Comparison of ENCODE assay signal across 28 cellular contexts in the genomic region with DNA sequence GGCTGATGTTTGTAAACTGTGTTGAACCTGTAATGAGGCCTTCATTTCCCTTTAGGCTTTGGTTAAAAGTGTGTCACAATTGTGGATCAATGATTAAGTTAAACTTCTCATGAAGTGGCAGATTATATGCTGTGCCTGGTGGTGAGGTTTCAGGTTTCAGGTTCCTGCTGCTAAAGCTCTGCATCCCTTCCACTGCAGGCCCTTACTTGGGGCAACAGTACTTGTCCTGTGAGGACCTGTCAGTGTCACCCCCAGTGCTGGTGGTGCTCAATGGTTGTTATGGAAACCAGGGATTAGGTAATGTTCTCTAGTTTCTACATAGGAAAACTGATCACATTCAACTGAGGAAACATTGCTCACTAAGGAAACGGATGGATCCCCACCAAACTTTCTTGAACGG.
"Had no signal": no experiment of that assay in that cellular context is flagged by ENCODE, and none has a peak within 500 bp of the region (broad histone marks: within the 10 kb centered on the region; RNA-seq: fewer than 3 reads in every experiment).

No MANE protein-coding gene starts in this region.

- DNase-seq: cortex of kidney; effector memory CD8-positive, alpha-beta T cell; erythroblast; foreskin fibroblast; gastrocnemius medialis; head of caudate nucleus; left cardiac atrium; left lung; mesenchymal stem cell; midbrain; naive thymus-derived CD4-positive, alpha-beta T cell; nucleus accumbens; posterior cingulate gyrus; psoas muscle; right cardiac atrium; sigmoid colon; stimulated activated CD4-positive, alpha-beta T cell treated with anti-CD3 and anti-CD28 coated beads, Interleukin-2, amount 100 ng/mL, for 24 hours; stimulated activated CD4-positive, alpha-beta T cell treated with anti-CD3 and anti-CD28 coated beads, Interleukin-4, amount 100 ng/mL, for 24 hours; stimulated activated naive CD4-positive, alpha-beta T cell treated with Interleukin-2 at 50 U/mL for 16 hours; stomach; thyroid gland; trophoblast cell had no signal

- FAIRE-seq: endometrium, islet of Langerhans had no signal

- ATAC-seq: effector memory CD8-positive, alpha-beta T cell; gastrocnemius medialis; left cardiac atrium; left lung; naive thymus-derived CD4-positive, alpha-beta T cell; psoas muscle; right cardiac atrium; stimulated activated effector memory CD8-positive, alpha-beta T cell treated with anti-CD3 and anti-CD28 coated beads, Interleukin-12 subunit alpha, Interleukin-12 subunit beta, amount 100 ng/mL, for 72 hours had no signal

- H3K27ac Mint-ChIP-seq: effector memory CD8-positive, alpha-beta T cell; naive thymus-derived CD4-positive, alpha-beta T cell; nephron; stimulated activated effector memory CD8-positive, alpha-beta T cell treated with anti-CD3 and anti-CD28 coated beads, Interleukin-12 subunit alpha, Interleukin-12 subunit beta, amount 100 ng/mL, for 72 hours had no signal

- H3K36me3 Mint-ChIP-seq: stimulated activated effector memory CD8-positive, alpha-beta T cell treated with anti-CD3 and anti-CD28 coated beads, Interleukin-12 subunit alpha, Interleukin-12 subunit beta, amount 100 ng/mL, for 72 hours had no signal

- H3K27me3 ChIP-seq: thyroid gland had no signal

- H3K9me3 ChIP-seq: gastrocnemius medialis, left lung, thyroid gland, vagina had no signal

- H3K27ac ChIP-seq: gastrocnemius medialis, hepatocyte, left lung, psoas muscle, sigmoid colon, stomach, thyroid gland, vagina had no signal

- H3K4me2 ChIP-seq: hepatocyte had no signal

- H3K9me3 Mint-ChIP-seq: effector memory CD8-positive, alpha-beta T cell; stimulated activated effector memory CD8-positive, alpha-beta T cell treated with anti-CD3 and anti-CD28 coated beads, Interleukin-12 subunit alpha, Interleukin-12 subunit beta, amount 100 ng/mL, for 72 hours had no signal

- H2AFZ ChIP-seq: hepatocyte had no signal

- H3K4me1 ChIP-seq: gastrocnemius medialis, psoas muscle, stomach, thyroid gland, vagina had no signal

- H3K79me2 ChIP-seq: hepatocyte had no signal

- H3K36me3 ChIP-seq: gastrocnemius medialis, left lung, sigmoid colon, stomach, thyroid gland, vagina had no signal

- H3K4me3 ChIP-seq: gastrocnemius medialis, hepatocyte, left lung, psoas muscle, sigmoid colon, stomach, thyroid gland, vagina had no signal

- H3K4me3 Mint-ChIP-seq: effector memory CD8-positive, alpha-beta T cell; naive thymus-derived CD4-positive, alpha-beta T cell; nephron; stimulated activated effector memory CD8-positive, alpha-beta T cell treated with anti-CD3 and anti-CD28 coated beads, Interleukin-12 subunit alpha, Interleukin-12 subunit beta, amount 100 ng/mL, for 72 hours had no signal

- H3K4me1 Mint-ChIP-seq: naive thymus-derived CD4-positive, alpha-beta T cell; nephron; stimulated activated effector memory CD8-positive, alpha-beta T cell treated with anti-CD3 and anti-CD28 coated beads, Interleukin-12 subunit alpha, Interleukin-12 subunit beta, amount 100 ng/mL, for 72 hours had no signal
